31 cellular contexts compared by ENCODE assay signal in the genomic region with DNA sequence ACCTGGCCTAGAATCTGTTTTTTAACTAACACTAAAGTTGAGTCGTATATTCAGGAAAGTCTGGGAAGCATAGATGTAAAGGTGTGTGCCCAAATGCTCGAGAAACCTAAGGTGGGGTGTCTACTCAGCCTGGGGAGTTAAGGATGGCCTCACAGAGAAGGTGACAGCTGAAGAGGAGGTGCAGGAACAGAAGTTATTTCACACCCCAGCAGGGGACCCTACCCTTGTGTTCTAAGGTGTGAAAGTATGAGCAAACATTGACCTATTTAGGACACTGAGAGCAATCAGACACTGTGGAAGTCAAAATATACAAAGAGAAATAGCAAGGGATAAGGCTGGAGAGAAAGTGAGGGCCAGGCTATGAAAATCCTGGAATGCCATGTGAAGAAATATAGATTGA.
"Had no signal": no experiment of that assay in that cellular context is flagged by ENCODE, and none has a peak within 500 bp of the region (broad histone marks: within the 10 kb centered on the region; RNA-seq: fewer than 3 reads in every experiment).

No MANE protein-coding gene starts in this region.

- ATAC-seq: activated T-helper 17 cell treated with anti-CD3 and anti-CD28 coated beads, Interleukin-2, amount 50 U/mL, for 72 hours had no signal

- H3K9me3 Mint-ChIP-seq: activated B cell treated with CpG ODN at 0.5 μM for 24 hours; activated CD4-positive, alpha-beta memory T cell treated with anti-CD3 and anti-CD28 coated beads, Interleukin-2, amount 10 ng/mL, durations not matched to agents 7 days and 5 days; activated CD4-positive, alpha-beta T cell treated with anti-CD3 and anti-CD28 coated beads, Interleukin-2, amount 10 ng/mL, durations not matched to agents 24 days and 14 days; activated naive CD4-positive, alpha-beta T cell treated with anti-CD3 and anti-CD28 coated beads for 36 hours; activated T-helper 17 cell treated with anti-CD3 and anti-CD28 coated beads, Interleukin-2, amount 50 U/mL, for 72 hours had no signal

- H3K4me3 Mint-ChIP-seq: activated B cell treated with CpG ODN at 0.5 μM for 24 hours; activated CD4-positive, alpha-beta memory T cell treated with anti-CD3 and anti-CD28 coated beads, Interleukin-2, amount 10 ng/mL, durations not matched to agents 7 days and 5 days; activated CD4-positive, alpha-beta T cell treated with anti-CD3 and anti-CD28 coated beads, Interleukin-2, amount 10 ng/mL, durations not matched to agents 24 days and 14 days; activated naive CD4-positive, alpha-beta T cell treated with anti-CD3 and anti-CD28 coated beads for 36 hours; activated naive CD8-positive, alpha-beta T cell; activated T-helper 17 cell treated with anti-CD3 and anti-CD28 coated beads, Interleukin-2, amount 50 U/mL, for 72 hours had no signal

- H3K4me1 Mint-ChIP-seq: activated T-helper 17 cell treated with anti-CD3 and anti-CD28 coated beads, Interleukin-2, amount 50 U/mL, for 72 hours had no signal

- H3K27me3 Mint-ChIP-seq: activated naive CD8-positive, alpha-beta T cell had no signal

- H3K4me3 ChIP-seq: cardiac muscle cell had no signal

- FAIRE-seq: astrocyte, RCC 7860, TTC549 had no signal

- H3K27ac ChIP-seq: brain microvascular endothelial cell, cardiac muscle cell had no signal

- H3K36me3 ChIP-seq: brain microvascular endothelial cell, cardiac muscle cell had no signal

- H3K27me3 ChIP-seq: brain microvascular endothelial cell, cardiac muscle cell had no signal

- DNase-seq: activated B cell treated with CpG ODN at 0.5 μM for 24 hours; activated CD4-positive, alpha-beta memory T cell treated with anti-CD3 and anti-CD28 coated beads, Interleukin-2, amount 10 ng/mL, durations not matched to agents 7 days and 5 days; activated CD4-positive, alpha-beta T cell treated with anti-CD3 and anti-CD28 coated beads for 1 hour; activated CD4-positive, alpha-beta T cell treated with anti-CD3 and anti-CD28 coated beads, Interleukin-2, amount 10 ng/mL, durations not matched to agents 24 days and 14 days; activated gamma-delta T cell; activated naive CD4-positive, alpha-beta T cell treated with anti-CD3 and anti-CD28 coated beads for 36 hours; activated T-cell treated with anti-CD3 and anti-CD28 coated beads for 4 hours; activated T-cell treated with anti-CD3 and anti-CD28 coated beads, Interleukin-2, amount 50 U/mL, for 48 hours; amygdala; brain microvascular endothelial cell; IMR-90; Kasumi-1; KBM-7; NCI-H1048; NCI-H146; NCI-H187 treated with DMSO at 0.1 percent for 48 hours; NCI-H2081 treated with DMSO at 0.1 percent for 48 hours; NCI-H2171; NCI-H2227 treated with DMSO at 0.1 percent for 48 hours; NCI-H446 treated with DMSO at 0.1 percent for 48 hours; NCI-H526; NCI-H82; SHP77 treated with DMSO at 0.1 percent for 48 hours; T-helper 2 cell; T1000 had no signal

- H3K36me3 Mint-ChIP-seq: activated naive CD8-positive, alpha-beta T cell had no signal

- H3K27ac Mint-ChIP-seq: activated B cell treated with CpG ODN at 0.5 μM for 24 hours; activated CD4-positive, alpha-beta memory T cell treated with anti-CD3 and anti-CD28 coated beads, Interleukin-2, amount 10 ng/mL, durations not matched to agents 7 days and 5 days; activated CD4-positive, alpha-beta T cell treated with anti-CD3 and anti-CD28 coated beads, Interleukin-2, amount 10 ng/mL, durations not matched to agents 24 days and 14 days; activated naive CD4-positive, alpha-beta T cell treated with anti-CD3 and anti-CD28 coated beads for 36 hours; activated naive CD8-positive, alpha-beta T cell; activated T-helper 17 cell treated with anti-CD3 and anti-CD28 coated beads, Interleukin-2, amount 50 U/mL, for 72 hours had no signal
